In genomic region chr10:122744257-122744656, GRCh38 we compare ENCODE assay signal across 9 cellular contexts. TPM values are rescaled to one million over a fixed set of nuclear protein-coding genes. Genes with fewer than 3 reads are reported as not detected.
"Had no signal": no experiment of that assay in that cellular context is flagged by ENCODE, and none has a peak within 500 bp of the region (broad histone marks: within the 10 kb centered on the region; RNA-seq: fewer than 3 reads in every experiment).

No MANE protein-coding gene starts in this region.

- ATAC-seq: K562 had no signal

- H3K27ac ChIP-seq: GM23248 had no signal

- DNase-seq: GM23248, H9, HCEC 1CT, HFFc6, IMR-90, KG1 had no signal

- H3K4me3 ChIP-seq: GM23248, K562 had no signal

RNA-seq across cellular contexts. Expression of gene C10orf120, which starts 44.6 kb away (rescaled TPM):
- total RNA-seq: GM23248, H1, H9, HFFc6, HT-29, IMR-90, K562 had no signal
- polyA plus RNA-seq: GM23248, H1, IMR-90, K562 had no signal
